In the genomic region with DNA sequence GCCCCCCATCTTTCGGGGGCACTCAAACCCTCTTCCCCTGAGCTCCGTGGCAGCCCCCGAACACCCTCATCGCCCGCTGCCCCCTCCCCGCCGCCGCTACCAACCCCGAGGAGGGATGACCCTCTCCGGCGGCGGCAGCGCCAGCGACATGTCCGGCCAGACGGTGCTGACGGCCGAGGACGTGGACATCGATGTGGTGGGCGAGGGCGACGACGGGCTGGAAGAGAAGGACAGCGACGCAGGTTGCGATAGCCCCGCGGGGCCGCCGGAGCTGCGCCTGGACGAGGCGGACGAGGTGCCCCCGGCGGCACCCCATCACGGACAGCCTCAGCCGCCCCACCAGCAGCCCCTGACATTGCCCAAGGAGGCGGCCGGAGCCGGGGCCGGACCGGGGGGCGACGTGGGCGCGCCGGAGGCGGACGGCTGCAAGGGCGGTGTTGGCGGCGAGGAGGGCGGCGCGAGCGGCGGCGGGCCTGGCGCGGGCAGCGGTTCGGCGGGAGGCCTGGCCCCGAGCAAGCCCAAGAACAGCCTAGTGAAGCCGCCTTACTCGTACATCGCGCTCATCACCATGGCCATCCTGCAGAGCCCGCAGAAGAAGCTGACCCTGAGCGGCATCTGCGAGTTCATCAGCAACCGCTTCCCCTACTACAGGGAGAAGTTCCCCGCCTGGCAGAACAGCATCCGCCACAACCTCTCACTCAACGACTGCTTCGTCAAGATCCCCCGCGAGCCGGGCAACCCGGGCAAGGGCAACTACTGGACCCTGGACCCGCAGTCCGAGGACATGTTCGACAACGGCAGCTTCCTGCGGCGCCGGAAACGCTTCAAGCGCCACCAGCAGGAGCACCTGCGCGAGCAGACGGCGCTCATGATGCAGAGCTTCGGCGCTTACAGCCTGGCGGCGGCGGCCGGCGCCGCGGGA, we compare ENCODE assay signal across 1 cellular context.
TF ChIP-seq lines count a peak whose summit lies in the region.

No MANE protein-coding gene starts in this region.

TF ChIP-seq in K562, 482 proteins besides CTCF, POLR2A, EP300 and RAD21 (continued from another document and continues in another):
- TF ChIP-seq RCOR1 (IDR thresholded peaks at IDR 0.05; ENCODE audit: borderline replicate concordance in 1 of 2, low read depth in 2 of 2, low read length in 2 of 2) (no peak), SREBF2 (CRISPR knock-in tag; IDR thresholded peaks at IDR 0.05) (no peak), NBN (IDR thresholded peaks at IDR 0.05; ENCODE audit: low read depth) (no peak), THRAP3 (IDR thresholded peaks at IDR 0.05; ENCODE audit: borderline replicate concordance) (no peak), KDM4B (IDR thresholded peaks at IDR 0.05; ENCODE audit: borderline replicate concordance in 2 of 2, low read depth in 1 of 2) (no peak), ZNF507 (tag; conservative IDR thresholded peaks at IDR 0.05) (no peak), CHD1 (IDR thresholded peaks at IDR 0.05; ENCODE audit: low read length) (peak; percentile 37), OTX1 (CRISPR knock-in tag; IDR thresholded peaks at IDR 0.05) (no peak), SRF (CRISPR knock-in tag; IDR thresholded peaks at IDR 0.05) (no peak), SMAD2 (IDR thresholded peaks at IDR 0.05; ENCODE audit: low read depth, low read length) (no peak), YY1 (IDR thresholded peaks at IDR 0.05; ENCODE audit: borderline replicate concordance in 1 of 3, control insufficient read depth in 1 of 3, extremely low read depth in 1 of 3, insufficient read depth in 3 of 3, insufficient read length in 1 of 3, insufficient replicate concordance in 2 of 3, low read depth in 1 of 3, low read length in 2 of 3) (peak in 1 of 3 experiments; percentile 50), ZFP91 (CRISPR knock-in tag; IDR thresholded peaks at IDR 0.05) (no peak), SREBF1 (IDR thresholded peaks at IDR 0.05; ENCODE audit: borderline replicate concordance, low read depth, low read length) (no peak), GATA2 (CRISPR knock-in tag; IDR thresholded peaks at IDR 0.05) (no peak), ASH1L (IDR thresholded peaks at IDR 0.05; ENCODE audit: borderline replicate concordance, low read depth, partially characterized antibody) (no peak), DACH1 (IDR thresholded peaks at IDR 0.05; ENCODE audit: partially characterized antibody) (no peak), MCM2 (IDR thresholded peaks at IDR 0.05; ENCODE audit: low read depth) (no peak), SIRT6 (IDR thresholded peaks at IDR 0.05; ENCODE audit: low read depth, low read length) (no peak), GABPB1 (CRISPR knock-in tag; IDR thresholded peaks at IDR 0.05) (peak; percentile 80), ZNF696 (CRISPR knock-in tag; conservative IDR thresholded peaks at IDR 0.05) (no peak), TOE1 (IDR thresholded peaks at IDR 0.05; ENCODE audit: borderline replicate concordance) (no peak), TOE1 (CRISPR knock-in tag; IDR thresholded peaks at IDR 0.05; ENCODE audit: borderline replicate concordance, low read depth) (no peak), L3MBTL2 (IDR thresholded peaks at IDR 0.05) (peak; percentile 43; the same call in 1 of the 2 replicates), TRIM28 (IDR thresholded peaks at IDR 0.05) (no peak), PRPF4 (IDR thresholded peaks at IDR 0.05; ENCODE audit: insufficient read depth, low read depth, low read length, poor library complexity, severe bottlenecking) (no peak), NFIC (IDR thresholded peaks at IDR 0.05) (peak; percentile 23; the same call in 1 of the 2 replicates), NR2C2 (CRISPR knock-in tag; IDR thresholded peaks at IDR 0.05) (no peak), NR2C2 (tag; IDR thresholded peaks at IDR 0.05) (no peak), ZNF518B (CRISPR knock-in tag; IDR thresholded peaks at IDR 0.05) (no peak), CC2D1A (IDR thresholded peaks at IDR 0.05) (no peak), HCFC1 (IDR thresholded peaks at IDR 0.05; ENCODE audit: low read depth, low read length) (0 out of 2 replicates have a peak, but pooled peaks have one; percentile 9), GABPA (tag; conservative IDR thresholded peaks at IDR 0.05; ENCODE audit: low read depth) (peak; percentile 69), HMGN3 (IDR thresholded peaks at IDR 0.05; ENCODE audit: borderline replicate concordance, extremely low read depth, insufficient read length, low read depth, low read length) (peak; percentile 23), ZNF143 (CRISPR knock-in tag; IDR thresholded peaks at IDR 0.05) (no peak), MYC (IDR thresholded peaks at IDR 0.05; ENCODE audit: low read depth, low read length) (no peak), MYC (CRISPR knock-in tag; IDR thresholded peaks at IDR 0.05; ENCODE audit: borderline replicate concordance, low read depth) (no peak), ZNF121 (CRISPR knock-in tag; conservative IDR thresholded peaks at IDR 0.05) (no peak), XRCC4 (IDR thresholded peaks at IDR 0.05; ENCODE audit: extremely low read depth, insufficient read depth, insufficient read length) (no peak), ZBTB12 (CRISPR knock-in tag; IDR thresholded peaks at IDR 0.05) (no peak), HNRNPUL1 (IDR thresholded peaks at IDR 0.05; ENCODE audit: low read length) (no peak), ETV5 (CRISPR knock-in tag; IDR thresholded peaks at IDR 0.05; ENCODE audit: low read depth) (0 out of 2 replicates have a peak, but pooled peaks have one; percentile 27), EGR1 (conservative IDR thresholded peaks at IDR 0.05) (no peak), MCM7 (IDR thresholded peaks at IDR 0.05) (no peak), CBX1 (IDR thresholded peaks at IDR 0.05; ENCODE audit: low read depth) (no peak), CTCFL (IDR thresholded peaks at IDR 0.05; ENCODE audit: borderline replicate concordance, insufficient read depth, low read depth, low read length, poor library complexity, severe bottlenecking) (peak; percentile 89), NCOA6 (IDR thresholded peaks at IDR 0.05) (peak; percentile 56), PML (IDR thresholded peaks at IDR 0.05; ENCODE audit: low read length) (no peak), RBM22 (IDR thresholded peaks at IDR 0.05; ENCODE audit: low read depth, low read length, poor library complexity, severe bottlenecking) (no peak), GMEB1 (CRISPR knock-in tag; IDR thresholded peaks at IDR 0.05) (no peak)
- TF ChIP-seq, protein P1, sequence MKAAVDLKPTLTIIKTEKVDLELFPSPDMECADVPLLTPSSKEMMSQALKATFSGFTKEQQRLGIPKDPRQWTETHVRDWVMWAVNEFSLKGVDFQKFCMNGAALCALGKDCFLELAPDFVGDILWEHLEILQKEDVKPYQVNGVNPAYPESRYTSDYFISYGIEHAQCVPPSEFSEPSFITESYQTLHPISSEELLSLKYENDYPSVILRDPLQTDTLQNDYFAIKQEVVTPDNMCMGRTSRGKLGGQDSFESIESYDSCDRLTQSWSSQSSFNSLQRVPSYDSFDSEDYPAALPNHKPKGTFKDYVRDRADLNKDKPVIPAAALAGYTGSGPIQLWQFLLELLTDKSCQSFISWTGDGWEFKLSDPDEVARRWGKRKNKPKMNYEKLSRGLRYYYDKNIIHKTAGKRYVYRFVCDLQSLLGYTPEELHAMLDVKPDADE (conservative IDR thresholded peaks at IDR 0.05; ENCODE audit: control insufficient read depth, low read depth, low read length): 0 out of 2 replicates have a peak, but pooled peaks have one; percentile 40
- TF ChIP-seq, protein P2, sequence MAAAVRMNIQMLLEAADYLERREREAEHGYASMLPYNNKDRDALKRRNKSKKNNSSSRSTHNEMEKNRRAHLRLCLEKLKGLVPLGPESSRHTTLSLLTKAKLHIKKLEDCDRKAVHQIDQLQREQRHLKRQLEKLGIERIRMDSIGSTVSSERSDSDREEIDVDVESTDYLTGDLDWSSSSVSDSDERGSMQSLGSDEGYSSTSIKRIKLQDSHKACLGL (CRISPR knock-in tag; IDR thresholded peaks at IDR 0.05; ENCODE audit: borderline replicate concordance, poor library complexity, severe bottlenecking): no peak
- TF ChIP-seq, protein P3, sequence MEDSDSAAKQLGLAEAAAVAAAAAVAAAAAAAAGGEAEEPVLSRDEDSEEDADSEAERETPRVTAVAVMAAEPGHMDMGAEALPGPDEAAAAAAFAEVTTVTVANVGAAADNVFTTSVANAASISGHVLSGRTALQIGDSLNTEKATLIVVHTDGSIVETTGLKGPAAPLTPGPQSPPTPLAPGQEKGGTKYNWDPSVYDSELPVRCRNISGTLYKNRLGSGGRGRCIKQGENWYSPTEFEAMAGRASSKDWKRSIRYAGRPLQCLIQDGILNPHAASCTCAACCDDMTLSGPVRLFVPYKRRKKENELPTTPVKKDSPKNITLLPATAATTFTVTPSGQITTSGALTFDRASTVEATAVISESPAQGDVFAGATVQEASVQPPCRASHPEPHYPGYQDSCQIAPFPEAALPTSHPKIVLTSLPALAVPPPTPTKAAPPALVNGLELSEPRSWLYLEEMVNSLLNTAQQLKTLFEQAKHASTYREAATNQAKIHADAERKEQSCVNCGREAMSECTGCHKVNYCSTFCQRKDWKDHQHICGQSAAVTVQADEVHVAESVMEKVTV (CRISPR knock-in tag; IDR thresholded peaks at IDR 0.05): no peak
